Comparison of ENCODE assay signal across 1 cellular context in the genomic region with DNA sequence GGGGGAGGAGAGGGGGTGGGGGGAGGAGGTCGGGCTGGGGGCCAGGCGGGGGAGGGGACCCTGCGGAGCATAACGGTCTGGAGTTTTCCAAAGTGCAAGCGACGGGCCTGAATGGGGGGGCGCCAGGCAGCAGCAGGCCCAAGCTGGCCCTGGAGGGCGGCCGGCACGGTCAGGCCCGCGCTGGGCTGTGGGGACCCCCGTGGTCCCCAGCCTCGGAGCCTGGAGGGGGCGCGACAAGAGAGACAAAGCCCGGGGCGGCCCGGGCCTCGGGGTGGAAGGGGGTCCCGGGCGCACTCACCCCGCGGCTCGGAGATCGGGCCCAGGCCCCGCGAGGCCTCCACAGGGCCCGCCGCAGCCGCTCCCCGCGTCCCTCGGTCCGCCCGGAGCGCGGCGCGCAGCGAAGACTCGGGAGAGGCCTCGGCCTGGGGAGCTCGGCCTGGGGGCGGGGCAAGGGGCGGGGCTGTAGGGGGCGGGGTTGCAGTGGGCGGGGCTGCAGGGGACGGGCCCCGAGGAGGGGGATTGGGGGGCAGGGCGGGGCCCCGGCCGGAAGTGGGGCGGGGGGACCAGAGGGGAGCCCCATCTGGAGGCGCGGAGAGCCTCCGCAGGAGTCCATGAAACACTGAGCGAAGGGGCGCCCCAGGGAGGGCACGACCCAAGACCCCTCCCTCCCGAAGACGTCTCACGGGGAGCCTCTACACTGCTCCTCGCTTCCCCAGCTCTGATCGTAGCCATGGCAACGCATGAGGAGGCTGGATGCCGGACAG.
TF ChIP-seq lines count a peak whose summit lies in the region.

No MANE protein-coding gene starts in this region.

TF ChIP-seq in K562, 482 proteins besides CTCF, POLR2A, EP300 and RAD21 (continued from another document):
- TF ChIP-seq, protein P1, sequence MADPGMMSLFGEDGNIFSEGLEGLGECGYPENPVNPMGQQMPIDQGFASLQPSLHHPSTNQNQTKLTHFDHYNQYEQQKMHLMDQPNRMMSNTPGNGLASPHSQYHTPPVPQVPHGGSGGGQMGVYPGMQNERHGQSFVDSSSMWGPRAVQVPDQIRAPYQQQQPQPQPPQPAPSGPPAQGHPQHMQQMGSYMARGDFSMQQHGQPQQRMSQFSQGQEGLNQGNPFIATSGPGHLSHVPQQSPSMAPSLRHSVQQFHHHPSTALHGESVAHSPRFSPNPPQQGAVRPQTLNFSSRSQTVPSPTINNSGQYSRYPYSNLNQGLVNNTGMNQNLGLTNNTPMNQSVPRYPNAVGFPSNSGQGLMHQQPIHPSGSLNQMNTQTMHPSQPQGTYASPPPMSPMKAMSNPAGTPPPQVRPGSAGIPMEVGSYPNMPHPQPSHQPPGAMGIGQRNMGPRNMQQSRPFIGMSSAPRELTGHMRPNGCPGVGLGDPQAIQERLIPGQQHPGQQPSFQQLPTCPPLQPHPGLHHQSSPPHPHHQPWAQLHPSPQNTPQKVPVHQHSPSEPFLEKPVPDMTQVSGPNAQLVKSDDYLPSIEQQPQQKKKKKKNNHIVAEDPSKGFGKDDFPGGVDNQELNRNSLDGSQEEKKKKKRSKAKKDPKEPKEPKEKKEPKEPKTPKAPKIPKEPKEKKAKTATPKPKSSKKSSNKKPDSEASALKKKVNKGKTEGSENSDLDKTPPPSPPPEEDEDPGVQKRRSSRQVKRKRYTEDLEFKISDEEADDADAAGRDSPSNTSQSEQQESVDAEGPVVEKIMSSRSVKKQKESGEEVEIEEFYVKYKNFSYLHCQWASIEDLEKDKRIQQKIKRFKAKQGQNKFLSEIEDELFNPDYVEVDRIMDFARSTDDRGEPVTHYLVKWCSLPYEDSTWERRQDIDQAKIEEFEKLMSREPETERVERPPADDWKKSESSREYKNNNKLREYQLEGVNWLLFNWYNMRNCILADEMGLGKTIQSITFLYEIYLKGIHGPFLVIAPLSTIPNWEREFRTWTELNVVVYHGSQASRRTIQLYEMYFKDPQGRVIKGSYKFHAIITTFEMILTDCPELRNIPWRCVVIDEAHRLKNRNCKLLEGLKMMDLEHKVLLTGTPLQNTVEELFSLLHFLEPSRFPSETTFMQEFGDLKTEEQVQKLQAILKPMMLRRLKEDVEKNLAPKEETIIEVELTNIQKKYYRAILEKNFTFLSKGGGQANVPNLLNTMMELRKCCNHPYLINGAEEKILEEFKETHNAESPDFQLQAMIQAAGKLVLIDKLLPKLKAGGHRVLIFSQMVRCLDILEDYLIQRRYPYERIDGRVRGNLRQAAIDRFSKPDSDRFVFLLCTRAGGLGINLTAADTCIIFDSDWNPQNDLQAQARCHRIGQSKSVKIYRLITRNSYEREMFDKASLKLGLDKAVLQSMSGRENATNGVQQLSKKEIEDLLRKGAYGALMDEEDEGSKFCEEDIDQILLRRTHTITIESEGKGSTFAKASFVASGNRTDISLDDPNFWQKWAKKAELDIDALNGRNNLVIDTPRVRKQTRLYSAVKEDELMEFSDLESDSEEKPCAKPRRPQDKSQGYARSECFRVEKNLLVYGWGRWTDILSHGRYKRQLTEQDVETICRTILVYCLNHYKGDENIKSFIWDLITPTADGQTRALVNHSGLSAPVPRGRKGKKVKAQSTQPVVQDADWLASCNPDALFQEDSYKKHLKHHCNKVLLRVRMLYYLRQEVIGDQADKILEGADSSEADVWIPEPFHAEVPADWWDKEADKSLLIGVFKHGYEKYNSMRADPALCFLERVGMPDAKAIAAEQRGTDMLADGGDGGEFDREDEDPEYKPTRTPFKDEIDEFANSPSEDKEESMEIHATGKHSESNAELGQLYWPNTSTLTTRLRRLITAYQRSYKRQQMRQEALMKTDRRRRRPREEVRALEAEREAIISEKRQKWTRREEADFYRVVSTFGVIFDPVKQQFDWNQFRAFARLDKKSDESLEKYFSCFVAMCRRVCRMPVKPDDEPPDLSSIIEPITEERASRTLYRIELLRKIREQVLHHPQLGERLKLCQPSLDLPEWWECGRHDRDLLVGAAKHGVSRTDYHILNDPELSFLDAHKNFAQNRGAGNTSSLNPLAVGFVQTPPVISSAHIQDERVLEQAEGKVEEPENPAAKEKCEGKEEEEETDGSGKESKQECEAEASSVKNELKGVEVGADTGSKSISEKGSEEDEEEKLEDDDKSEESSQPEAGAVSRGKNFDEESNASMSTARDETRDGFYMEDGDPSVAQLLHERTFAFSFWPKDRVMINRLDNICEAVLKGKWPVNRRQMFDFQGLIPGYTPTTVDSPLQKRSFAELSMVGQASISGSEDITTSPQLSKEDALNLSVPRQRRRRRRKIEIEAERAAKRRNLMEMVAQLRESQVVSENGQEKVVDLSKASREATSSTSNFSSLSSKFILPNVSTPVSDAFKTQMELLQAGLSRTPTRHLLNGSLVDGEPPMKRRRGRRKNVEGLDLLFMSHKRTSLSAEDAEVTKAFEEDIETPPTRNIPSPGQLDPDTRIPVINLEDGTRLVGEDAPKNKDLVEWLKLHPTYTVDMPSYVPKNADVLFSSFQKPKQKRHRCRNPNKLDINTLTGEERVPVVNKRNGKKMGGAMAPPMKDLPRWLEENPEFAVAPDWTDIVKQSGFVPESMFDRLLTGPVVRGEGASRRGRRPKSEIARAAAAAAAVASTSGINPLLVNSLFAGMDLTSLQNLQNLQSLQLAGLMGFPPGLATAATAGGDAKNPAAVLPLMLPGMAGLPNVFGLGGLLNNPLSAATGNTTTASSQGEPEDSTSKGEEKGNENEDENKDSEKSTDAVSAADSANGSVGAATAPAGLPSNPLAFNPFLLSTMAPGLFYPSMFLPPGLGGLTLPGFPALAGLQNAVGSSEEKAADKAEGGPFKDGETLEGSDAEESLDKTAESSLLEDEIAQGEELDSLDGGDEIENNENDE (IDR thresholded peaks at IDR 0.05; ENCODE audit: low read depth, low read length): no peak
- TF ChIP-seq, protein P2, sequence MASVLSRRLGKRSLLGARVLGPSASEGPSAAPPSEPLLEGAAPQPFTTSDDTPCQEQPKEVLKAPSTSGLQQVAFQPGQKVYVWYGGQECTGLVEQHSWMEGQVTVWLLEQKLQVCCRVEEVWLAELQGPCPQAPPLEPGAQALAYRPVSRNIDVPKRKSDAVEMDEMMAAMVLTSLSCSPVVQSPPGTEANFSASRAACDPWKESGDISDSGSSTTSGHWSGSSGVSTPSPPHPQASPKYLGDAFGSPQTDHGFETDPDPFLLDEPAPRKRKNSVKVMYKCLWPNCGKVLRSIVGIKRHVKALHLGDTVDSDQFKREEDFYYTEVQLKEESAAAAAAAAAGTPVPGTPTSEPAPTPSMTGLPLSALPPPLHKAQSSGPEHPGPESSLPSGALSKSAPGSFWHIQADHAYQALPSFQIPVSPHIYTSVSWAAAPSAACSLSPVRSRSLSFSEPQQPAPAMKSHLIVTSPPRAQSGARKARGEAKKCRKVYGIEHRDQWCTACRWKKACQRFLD (CRISPR knock-in tag; IDR thresholded peaks at IDR 0.05): no peak
- TF ChIP-seq, protein P3, sequence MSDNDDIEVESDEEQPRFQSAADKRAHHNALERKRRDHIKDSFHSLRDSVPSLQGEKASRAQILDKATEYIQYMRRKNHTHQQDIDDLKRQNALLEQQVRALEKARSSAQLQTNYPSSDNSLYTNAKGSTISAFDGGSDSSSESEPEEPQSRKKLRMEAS (CRISPR knock-in tag; IDR thresholded peaks at IDR 0.05): no peak
- TF ChIP-seq ZNF174 (CRISPR knock-in tag; IDR thresholded peaks at IDR 0.05) (no peak), KLF10 (CRISPR knock-in tag; IDR thresholded peaks at IDR 0.05) (no peak)
- TF ChIP-seq, protein P4, sequence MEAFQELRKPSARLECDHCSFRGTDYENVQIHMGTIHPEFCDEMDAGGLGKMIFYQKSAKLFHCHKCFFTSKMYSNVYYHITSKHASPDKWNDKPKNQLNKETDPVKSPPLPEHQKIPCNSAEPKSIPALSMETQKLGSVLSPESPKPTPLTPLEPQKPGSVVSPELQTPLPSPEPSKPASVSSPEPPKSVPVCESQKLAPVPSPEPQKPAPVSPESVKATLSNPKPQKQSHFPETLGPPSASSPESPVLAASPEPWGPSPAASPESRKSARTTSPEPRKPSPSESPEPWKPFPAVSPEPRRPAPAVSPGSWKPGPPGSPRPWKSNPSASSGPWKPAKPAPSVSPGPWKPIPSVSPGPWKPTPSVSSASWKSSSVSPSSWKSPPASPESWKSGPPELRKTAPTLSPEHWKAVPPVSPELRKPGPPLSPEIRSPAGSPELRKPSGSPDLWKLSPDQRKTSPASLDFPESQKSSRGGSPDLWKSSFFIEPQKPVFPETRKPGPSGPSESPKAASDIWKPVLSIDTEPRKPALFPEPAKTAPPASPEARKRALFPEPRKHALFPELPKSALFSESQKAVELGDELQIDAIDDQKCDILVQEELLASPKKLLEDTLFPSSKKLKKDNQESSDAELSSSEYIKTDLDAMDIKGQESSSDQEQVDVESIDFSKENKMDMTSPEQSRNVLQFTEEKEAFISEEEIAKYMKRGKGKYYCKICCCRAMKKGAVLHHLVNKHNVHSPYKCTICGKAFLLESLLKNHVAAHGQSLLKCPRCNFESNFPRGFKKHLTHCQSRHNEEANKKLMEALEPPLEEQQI (IDR thresholded peaks at IDR 0.05): no peak
TF ChIP-seq in K562: peak in this region for 38.
